1 cellular context compared by ENCODE assay signal in genomic region chr6:34391711-34392496, GRCh38.
TF ChIP-seq lines count a peak whose summit lies in the region.

No MANE protein-coding gene starts in this region.

TF ChIP-seq in GM12878, 131 proteins besides CTCF, POLR2A, EP300 and RAD21 (continued from another document):
- TF ChIP-seq BCL3 (IDR thresholded peaks at IDR 0.05; ENCODE audit: borderline replicate concordance, insufficient read depth, low read depth, low read length, poor library complexity, severe bottlenecking) (no peak), CREB1 (IDR thresholded peaks at IDR 0.05; ENCODE audit: low read depth) (0 out of 2 replicates have a peak, but pooled peaks have one; percentile 1), SP1 (IDR thresholded peaks at IDR 0.05; ENCODE audit: low read depth, low read length) (no peak), MYC (IDR thresholded peaks at IDR 0.05; ENCODE audit: insufficient read depth, insufficient read length, insufficient replicate concordance, low read length, severe bottlenecking) (peak; percentile 88), EGR1 (IDR thresholded peaks at IDR 0.05; ENCODE audit: borderline replicate concordance in 1 of 2, low read depth in 2 of 2, low read length in 2 of 2) (peak in 1 of 2 experiments; percentile 26; a peak in 1 of 3 replicates), ZNF687 (IDR thresholded peaks at IDR 0.05) (peak; percentile 87), CHD4 (IDR thresholded peaks at IDR 0.05) (no peak), BHLHE40 (IDR thresholded peaks at IDR 0.05; ENCODE audit: borderline replicate concordance in 1 of 2, low read depth in 2 of 2, low read length in 1 of 2) (peak; percentile 54 to 81; a peak in 3 of 4 replicates), PAX5 (IDR thresholded peaks at IDR 0.05; ENCODE audit: borderline replicate concordance, low read depth, low read length) (0 out of 2 replicates have a peak, but pooled peaks have one; percentile 13), IRF3 (IDR thresholded peaks at IDR 0.05) (no peak), FOS (IDR thresholded peaks at IDR 0.05; ENCODE audit: borderline replicate concordance, extremely low read depth, insufficient read length) (no peak), PAX8 (IDR thresholded peaks at IDR 0.05) (no peak), ZBTB11 (CRISPR knock-in tag; IDR thresholded peaks at IDR 0.05) (no peak), TCF12 (IDR thresholded peaks at IDR 0.05; ENCODE audit: low read depth, low read length) (0 out of 2 replicates have a peak, but pooled peaks have one; percentile 15), MAX (IDR thresholded peaks at IDR 0.05; ENCODE audit: low read depth, low read length) (peak; percentile 82), MXI1 (IDR thresholded peaks at IDR 0.05; ENCODE audit: low read depth, low read length) (peak; percentile 88), ZNF274 (IDR thresholded peaks at IDR 0.05; ENCODE audit: insufficient read depth, insufficient read length) (no peak), GATAD2B (conservative IDR thresholded peaks at IDR 0.05; ENCODE audit: low read depth) (no peak), NR2C1 (IDR thresholded peaks at IDR 0.05) (no peak), IKZF2 (IDR thresholded peaks at IDR 0.05) (peak; percentile 23 to 47; a peak in 2 of 4 replicates), BRCA1 (IDR thresholded peaks at IDR 0.05; ENCODE audit: low read depth, low read length) (no peak), ZSCAN29 (IDR thresholded peaks at IDR 0.05) (peak; percentile 41), NKRF (conservative IDR thresholded peaks at IDR 0.05) (peak; percentile 42; the same call in 1 of the 2 replicates), POLR2AphosphoS5 (IDR thresholded peaks at IDR 0.05; ENCODE audit: low read length) (peak; percentile 49), TAF1 (IDR thresholded peaks at IDR 0.05; ENCODE audit: borderline replicate concordance, low read depth, low read length) (peak; percentile 25; the same call in 1 of the 2 replicates), NBN (IDR thresholded peaks at IDR 0.05) (peak; percentile 78), RUNX3 (IDR thresholded peaks at IDR 0.05; ENCODE audit: low read length) (peak; percentile 56), HDGF (IDR thresholded peaks at IDR 0.05) (peak; percentile 45; the same call in 1 of the 2 replicates), EED (IDR thresholded peaks at IDR 0.05; ENCODE audit: low read depth) (peak; percentile 43; the same call in 1 of the 2 replicates), RCOR1 (conservative IDR thresholded peaks at IDR 0.05; ENCODE audit: low read depth, low read length) (no peak), ZNF217 (IDR thresholded peaks at IDR 0.05) (no peak), MTA3 (IDR thresholded peaks at IDR 0.05; ENCODE audit: borderline replicate concordance, low read length) (no peak), WRNIP1 (IDR thresholded peaks at IDR 0.05; ENCODE audit: borderline replicate concordance, low read depth, low read length) (no peak), IRF4 (IDR thresholded peaks at IDR 0.05; ENCODE audit: low read depth, low read length) (no peak), MEF2B (IDR thresholded peaks at IDR 0.05; ENCODE audit: partially characterized antibody, poor library complexity, severe bottlenecking) (peak; percentile 8)
